ENCODE assay signal across 1 cellular context in the genomic region with DNA sequence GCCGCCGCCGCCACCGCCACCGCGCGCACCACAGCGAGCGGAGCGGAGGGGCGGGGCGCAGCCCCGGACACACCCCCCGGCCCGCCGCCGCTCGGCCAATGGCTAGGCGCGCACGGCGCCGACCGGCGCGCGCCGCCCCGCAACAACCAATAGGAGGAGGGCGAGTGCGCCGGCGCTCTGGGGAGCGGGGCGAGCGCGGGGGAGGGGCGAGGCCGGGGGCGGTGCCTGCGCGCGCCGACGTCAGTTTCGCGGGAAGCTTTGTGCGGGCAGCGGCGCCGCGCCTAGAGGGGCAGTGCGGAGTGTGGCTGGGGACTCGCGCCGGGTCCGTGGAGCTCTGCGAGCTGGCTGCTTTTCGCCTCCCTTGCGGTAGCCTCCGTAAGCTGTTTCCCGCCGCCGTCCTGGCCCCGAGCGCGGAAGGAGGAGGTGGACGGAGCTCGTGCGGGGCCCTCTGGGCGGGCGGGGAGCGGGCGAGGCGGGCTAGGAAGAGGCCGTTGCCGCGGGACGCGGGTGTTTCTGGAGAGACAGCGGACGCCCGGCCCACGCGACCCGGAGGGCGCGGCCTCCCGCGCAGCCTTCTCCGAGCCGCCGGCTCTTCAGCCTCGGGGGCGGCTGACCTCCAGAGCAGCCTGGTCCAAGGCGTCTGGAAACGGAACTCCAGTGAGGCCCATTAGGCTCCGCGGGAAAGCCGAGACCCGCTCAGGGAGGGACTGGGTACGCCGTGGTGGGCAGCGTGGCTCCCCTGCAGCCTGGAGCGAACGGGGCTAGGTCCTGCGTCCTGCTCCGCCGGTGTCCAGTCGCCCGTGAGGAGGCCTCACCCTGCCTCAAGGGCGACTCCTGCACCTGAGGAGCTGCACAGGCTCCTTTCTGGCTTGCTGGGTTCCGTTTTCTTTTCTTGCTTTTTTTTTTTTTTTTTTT.
TF ChIP-seq lines count a peak whose summit lies in the region.

A gene (minus strand): TSS at position 44 of the 915 bp plus-strand sequence. CDS start 249 bp downstream, outside the sequence.

TF ChIP-seq in K562, 482 proteins besides CTCF, POLR2A, EP300 and RAD21 (continued from another document and continues in another):
- TF ChIP-seq, protein P1, sequence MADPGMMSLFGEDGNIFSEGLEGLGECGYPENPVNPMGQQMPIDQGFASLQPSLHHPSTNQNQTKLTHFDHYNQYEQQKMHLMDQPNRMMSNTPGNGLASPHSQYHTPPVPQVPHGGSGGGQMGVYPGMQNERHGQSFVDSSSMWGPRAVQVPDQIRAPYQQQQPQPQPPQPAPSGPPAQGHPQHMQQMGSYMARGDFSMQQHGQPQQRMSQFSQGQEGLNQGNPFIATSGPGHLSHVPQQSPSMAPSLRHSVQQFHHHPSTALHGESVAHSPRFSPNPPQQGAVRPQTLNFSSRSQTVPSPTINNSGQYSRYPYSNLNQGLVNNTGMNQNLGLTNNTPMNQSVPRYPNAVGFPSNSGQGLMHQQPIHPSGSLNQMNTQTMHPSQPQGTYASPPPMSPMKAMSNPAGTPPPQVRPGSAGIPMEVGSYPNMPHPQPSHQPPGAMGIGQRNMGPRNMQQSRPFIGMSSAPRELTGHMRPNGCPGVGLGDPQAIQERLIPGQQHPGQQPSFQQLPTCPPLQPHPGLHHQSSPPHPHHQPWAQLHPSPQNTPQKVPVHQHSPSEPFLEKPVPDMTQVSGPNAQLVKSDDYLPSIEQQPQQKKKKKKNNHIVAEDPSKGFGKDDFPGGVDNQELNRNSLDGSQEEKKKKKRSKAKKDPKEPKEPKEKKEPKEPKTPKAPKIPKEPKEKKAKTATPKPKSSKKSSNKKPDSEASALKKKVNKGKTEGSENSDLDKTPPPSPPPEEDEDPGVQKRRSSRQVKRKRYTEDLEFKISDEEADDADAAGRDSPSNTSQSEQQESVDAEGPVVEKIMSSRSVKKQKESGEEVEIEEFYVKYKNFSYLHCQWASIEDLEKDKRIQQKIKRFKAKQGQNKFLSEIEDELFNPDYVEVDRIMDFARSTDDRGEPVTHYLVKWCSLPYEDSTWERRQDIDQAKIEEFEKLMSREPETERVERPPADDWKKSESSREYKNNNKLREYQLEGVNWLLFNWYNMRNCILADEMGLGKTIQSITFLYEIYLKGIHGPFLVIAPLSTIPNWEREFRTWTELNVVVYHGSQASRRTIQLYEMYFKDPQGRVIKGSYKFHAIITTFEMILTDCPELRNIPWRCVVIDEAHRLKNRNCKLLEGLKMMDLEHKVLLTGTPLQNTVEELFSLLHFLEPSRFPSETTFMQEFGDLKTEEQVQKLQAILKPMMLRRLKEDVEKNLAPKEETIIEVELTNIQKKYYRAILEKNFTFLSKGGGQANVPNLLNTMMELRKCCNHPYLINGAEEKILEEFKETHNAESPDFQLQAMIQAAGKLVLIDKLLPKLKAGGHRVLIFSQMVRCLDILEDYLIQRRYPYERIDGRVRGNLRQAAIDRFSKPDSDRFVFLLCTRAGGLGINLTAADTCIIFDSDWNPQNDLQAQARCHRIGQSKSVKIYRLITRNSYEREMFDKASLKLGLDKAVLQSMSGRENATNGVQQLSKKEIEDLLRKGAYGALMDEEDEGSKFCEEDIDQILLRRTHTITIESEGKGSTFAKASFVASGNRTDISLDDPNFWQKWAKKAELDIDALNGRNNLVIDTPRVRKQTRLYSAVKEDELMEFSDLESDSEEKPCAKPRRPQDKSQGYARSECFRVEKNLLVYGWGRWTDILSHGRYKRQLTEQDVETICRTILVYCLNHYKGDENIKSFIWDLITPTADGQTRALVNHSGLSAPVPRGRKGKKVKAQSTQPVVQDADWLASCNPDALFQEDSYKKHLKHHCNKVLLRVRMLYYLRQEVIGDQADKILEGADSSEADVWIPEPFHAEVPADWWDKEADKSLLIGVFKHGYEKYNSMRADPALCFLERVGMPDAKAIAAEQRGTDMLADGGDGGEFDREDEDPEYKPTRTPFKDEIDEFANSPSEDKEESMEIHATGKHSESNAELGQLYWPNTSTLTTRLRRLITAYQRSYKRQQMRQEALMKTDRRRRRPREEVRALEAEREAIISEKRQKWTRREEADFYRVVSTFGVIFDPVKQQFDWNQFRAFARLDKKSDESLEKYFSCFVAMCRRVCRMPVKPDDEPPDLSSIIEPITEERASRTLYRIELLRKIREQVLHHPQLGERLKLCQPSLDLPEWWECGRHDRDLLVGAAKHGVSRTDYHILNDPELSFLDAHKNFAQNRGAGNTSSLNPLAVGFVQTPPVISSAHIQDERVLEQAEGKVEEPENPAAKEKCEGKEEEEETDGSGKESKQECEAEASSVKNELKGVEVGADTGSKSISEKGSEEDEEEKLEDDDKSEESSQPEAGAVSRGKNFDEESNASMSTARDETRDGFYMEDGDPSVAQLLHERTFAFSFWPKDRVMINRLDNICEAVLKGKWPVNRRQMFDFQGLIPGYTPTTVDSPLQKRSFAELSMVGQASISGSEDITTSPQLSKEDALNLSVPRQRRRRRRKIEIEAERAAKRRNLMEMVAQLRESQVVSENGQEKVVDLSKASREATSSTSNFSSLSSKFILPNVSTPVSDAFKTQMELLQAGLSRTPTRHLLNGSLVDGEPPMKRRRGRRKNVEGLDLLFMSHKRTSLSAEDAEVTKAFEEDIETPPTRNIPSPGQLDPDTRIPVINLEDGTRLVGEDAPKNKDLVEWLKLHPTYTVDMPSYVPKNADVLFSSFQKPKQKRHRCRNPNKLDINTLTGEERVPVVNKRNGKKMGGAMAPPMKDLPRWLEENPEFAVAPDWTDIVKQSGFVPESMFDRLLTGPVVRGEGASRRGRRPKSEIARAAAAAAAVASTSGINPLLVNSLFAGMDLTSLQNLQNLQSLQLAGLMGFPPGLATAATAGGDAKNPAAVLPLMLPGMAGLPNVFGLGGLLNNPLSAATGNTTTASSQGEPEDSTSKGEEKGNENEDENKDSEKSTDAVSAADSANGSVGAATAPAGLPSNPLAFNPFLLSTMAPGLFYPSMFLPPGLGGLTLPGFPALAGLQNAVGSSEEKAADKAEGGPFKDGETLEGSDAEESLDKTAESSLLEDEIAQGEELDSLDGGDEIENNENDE (IDR thresholded peaks at IDR 0.05; ENCODE audit: low read depth, low read length), result no peak
- TF ChIP-seq, protein P2, sequence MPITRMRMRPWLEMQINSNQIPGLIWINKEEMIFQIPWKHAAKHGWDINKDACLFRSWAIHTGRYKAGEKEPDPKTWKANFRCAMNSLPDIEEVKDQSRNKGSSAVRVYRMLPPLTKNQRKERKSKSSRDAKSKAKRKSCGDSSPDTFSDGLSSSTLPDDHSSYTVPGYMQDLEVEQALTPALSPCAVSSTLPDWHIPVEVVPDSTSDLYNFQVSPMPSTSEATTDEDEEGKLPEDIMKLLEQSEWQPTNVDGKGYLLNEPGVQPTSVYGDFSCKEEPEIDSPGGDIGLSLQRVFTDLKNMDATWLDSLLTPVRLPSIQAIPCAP (CRISPR knock-in tag; IDR thresholded peaks at IDR 0.05; ENCODE audit: borderline replicate concordance), result no peak
- TF ChIP-seq BHLHE40 (IDR thresholded peaks at IDR 0.05; ENCODE audit: low read length) (no peak), NR3C1 (CRISPR knock-in tag; IDR thresholded peaks at IDR 0.05) (no peak), TAF15 (IDR thresholded peaks at IDR 0.05; ENCODE audit: low read depth, low read length) (no peak), DPF2 (IDR thresholded peaks at IDR 0.05) (no peak), OTX1 (CRISPR knock-in tag; IDR thresholded peaks at IDR 0.05) (no peak), SMAD4 (CRISPR knock-in tag; conservative IDR thresholded peaks at IDR 0.05) (peak; percentile 40; the same call in 1 of the 2 replicates), RFX5 (IDR thresholded peaks at IDR 0.05; ENCODE audit: low read depth, low read length) (no peak), HNRNPK (IDR thresholded peaks at IDR 0.05; ENCODE audit: low read depth, low read length, poor library complexity, severe bottlenecking) (no peak), NFRKB (IDR thresholded peaks at IDR 0.05; ENCODE audit: low read depth) (no peak)
- TF ChIP-seq, protein P3, sequence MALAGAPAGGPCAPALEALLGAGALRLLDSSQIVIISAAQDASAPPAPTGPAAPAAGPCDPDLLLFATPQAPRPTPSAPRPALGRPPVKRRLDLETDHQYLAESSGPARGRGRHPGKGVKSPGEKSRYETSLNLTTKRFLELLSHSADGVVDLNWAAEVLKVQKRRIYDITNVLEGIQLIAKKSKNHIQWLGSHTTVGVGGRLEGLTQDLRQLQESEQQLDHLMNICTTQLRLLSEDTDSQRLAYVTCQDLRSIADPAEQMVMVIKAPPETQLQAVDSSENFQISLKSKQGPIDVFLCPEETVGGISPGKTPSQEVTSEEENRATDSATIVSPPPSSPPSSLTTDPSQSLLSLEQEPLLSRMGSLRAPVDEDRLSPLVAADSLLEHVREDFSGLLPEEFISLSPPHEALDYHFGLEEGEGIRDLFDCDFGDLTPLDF (CRISPR knock-in tag; IDR thresholded peaks at IDR 0.05), result 0 out of 2 replicates have a peak, but pooled peaks have one; percentile 40
- TF ChIP-seq, protein P4, sequence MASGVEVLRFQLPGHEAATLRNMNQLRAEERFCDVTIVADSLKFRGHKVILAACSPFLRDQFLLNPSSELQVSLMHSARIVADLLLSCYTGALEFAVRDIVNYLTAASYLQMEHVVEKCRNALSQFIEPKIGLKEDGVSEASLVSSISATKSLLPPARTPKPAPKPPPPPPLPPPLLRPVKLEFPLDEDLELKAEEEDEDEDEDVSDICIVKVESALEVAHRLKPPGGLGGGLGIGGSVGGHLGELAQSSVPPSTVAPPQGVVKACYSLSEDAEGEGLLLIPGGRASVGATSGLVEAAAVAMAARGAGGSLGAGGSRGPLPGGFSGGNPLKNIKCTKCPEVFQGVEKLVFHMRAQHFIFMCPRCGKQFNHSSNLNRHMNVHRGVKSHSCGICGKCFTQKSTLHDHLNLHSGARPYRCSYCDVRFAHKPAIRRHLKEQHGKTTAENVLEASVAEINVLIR (CRISPR knock-in tag; IDR thresholded peaks at IDR 0.05), result peak; percentile 74
- TF ChIP-seq, protein P5, sequence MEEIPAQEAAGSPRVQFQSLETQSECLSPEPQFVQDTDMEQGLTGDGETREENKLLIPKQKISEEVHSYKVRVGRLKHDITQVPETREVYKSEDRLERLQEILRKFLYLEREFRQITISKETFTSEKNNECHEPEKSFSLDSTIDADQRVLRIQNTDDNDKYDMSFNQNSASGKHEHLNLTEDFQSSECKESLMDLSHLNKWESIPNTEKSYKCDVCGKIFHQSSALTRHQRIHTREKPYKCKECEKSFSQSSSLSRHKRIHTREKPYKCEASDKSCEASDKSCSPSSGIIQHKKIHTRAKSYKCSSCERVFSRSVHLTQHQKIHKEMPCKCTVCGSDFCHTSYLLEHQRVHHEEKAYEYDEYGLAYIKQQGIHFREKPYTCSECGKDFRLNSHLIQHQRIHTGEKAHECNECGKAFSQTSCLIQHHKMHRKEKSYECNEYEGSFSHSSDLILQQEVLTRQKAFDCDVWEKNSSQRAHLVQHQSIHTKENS (CRISPR knock-in tag; IDR thresholded peaks at IDR 0.05), result no peak
- TF ChIP-seq, protein P6, sequence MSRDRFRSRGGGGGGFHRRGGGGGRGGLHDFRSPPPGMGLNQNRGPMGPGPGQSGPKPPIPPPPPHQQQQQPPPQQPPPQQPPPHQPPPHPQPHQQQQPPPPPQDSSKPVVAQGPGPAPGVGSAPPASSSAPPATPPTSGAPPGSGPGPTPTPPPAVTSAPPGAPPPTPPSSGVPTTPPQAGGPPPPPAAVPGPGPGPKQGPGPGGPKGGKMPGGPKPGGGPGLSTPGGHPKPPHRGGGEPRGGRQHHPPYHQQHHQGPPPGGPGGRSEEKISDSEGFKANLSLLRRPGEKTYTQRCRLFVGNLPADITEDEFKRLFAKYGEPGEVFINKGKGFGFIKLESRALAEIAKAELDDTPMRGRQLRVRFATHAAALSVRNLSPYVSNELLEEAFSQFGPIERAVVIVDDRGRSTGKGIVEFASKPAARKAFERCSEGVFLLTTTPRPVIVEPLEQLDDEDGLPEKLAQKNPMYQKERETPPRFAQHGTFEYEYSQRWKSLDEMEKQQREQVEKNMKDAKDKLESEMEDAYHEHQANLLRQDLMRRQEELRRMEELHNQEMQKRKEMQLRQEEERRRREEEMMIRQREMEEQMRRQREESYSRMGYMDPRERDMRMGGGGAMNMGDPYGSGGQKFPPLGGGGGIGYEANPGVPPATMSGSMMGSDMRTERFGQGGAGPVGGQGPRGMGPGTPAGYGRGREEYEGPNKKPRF (IDR thresholded peaks at IDR 0.05; ENCODE audit: low read depth, low read length), result no peak
- TF ChIP-seq, protein P7, sequence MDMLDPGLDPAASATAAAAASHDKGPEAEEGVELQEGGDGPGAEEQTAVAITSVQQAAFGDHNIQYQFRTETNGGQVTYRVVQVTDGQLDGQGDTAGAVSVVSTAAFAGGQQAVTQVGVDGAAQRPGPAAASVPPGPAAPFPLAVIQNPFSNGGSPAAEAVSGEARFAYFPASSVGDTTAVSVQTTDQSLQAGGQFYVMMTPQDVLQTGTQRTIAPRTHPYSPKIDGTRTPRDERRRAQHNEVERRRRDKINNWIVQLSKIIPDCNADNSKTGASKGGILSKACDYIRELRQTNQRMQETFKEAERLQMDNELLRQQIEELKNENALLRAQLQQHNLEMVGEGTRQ (CRISPR knock-in tag; IDR thresholded peaks at IDR 0.05), result no peak
- TF ChIP-seq, protein P8, sequence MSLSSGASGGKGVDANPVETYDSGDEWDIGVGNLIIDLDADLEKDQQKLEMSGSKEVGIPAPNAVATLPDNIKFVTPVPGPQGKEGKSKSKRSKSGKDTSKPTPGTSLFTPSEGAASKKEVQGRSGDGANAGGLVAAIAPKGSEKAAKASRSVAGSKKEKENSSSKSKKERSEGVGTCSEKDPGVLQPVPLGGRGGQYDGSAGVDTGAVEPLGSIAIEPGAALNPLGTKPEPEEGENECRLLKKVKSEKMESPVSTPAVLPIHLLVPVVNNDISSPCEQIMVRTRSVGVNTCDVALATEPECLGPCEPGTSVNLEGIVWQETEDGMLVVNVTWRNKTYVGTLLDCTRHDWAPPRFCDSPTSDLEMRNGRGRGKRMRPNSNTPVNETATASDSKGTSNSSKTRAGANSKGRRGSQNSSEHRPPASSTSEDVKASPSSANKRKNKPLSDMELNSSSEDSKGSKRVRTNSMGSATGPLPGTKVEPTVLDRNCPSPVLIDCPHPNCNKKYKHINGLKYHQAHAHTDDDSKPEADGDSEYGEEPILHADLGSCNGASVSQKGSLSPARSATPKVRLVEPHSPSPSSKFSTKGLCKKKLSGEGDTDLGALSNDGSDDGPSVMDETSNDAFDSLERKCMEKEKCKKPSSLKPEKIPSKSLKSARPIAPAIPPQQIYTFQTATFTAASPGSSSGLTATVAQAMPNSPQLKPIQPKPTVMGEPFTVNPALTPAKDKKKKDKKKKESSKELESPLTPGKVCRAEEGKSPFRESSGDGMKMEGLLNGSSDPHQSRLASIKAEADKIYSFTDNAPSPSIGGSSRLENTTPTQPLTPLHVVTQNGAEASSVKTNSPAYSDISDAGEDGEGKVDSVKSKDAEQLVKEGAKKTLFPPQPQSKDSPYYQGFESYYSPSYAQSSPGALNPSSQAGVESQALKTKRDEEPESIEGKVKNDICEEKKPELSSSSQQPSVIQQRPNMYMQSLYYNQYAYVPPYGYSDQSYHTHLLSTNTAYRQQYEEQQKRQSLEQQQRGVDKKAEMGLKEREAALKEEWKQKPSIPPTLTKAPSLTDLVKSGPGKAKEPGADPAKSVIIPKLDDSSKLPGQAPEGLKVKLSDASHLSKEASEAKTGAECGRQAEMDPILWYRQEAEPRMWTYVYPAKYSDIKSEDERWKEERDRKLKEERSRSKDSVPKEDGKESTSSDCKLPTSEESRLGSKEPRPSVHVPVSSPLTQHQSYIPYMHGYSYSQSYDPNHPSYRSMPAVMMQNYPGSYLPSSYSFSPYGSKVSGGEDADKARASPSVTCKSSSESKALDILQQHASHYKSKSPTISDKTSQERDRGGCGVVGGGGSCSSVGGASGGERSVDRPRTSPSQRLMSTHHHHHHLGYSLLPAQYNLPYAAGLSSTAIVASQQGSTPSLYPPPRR (CRISPR knock-in tag; IDR thresholded peaks at IDR 0.05; ENCODE audit: borderline replicate concordance), result no peak
- TF ChIP-seq, protein P9, sequence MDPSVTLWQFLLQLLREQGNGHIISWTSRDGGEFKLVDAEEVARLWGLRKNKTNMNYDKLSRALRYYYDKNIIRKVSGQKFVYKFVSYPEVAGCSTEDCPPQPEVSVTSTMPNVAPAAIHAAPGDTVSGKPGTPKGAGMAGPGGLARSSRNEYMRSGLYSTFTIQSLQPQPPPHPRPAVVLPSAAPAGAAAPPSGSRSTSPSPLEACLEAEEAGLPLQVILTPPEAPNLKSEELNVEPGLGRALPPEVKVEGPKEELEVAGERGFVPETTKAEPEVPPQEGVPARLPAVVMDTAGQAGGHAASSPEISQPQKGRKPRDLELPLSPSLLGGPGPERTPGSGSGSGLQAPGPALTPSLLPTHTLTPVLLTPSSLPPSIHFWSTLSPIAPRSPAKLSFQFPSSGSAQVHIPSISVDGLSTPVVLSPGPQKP (CRISPR knock-in tag; IDR thresholded peaks at IDR 0.05), result no peak
